In the genomic region with DNA sequence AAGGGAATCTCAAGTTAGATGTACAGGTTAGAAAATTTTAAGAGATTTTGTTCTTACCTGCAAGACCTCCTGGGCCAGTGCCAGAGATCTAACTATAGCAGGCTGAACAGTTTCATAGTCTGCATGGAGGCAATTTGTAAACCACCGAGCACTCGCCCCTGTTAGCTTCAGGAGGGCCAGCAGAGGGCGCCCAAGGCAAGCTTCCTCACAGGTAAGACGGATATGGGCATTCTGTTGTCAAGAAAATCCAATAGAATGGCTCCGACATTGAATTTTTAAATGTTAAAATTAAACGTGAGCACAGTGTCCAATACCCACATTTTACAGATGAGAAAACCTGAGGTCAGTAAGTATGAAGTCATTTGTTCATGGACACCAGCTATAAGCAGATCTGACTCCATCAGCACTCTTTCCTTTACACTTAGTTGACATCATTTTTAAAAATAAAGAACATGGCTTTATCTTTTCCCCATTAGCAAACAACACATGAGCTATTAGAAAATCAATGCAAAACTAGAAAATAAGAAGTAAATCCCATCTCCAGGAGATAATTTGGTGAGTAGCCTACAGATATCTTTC, we compare ENCODE assay signal across 1 cellular context.
TF ChIP-seq lines count a peak whose summit lies in the region.

No MANE protein-coding gene starts in this region.

TF ChIP-seq in GM23338, 12 proteins besides CTCF, POLR2A, EP300 and RAD21 (continued from another document):
- no peak for TF ChIP-seq ZNF462 (CRISPR knock-in tag; IDR thresholded peaks at IDR 0.05)
